In genomic region chr6:44059359-44060342, GRCh38 we compare ENCODE assay signal across 1 cellular context.
TF ChIP-seq lines count a peak whose summit lies in the region.

No MANE protein-coding gene starts in this region.

TF ChIP-seq in GM23338, 12 proteins besides CTCF, POLR2A, EP300 and RAD21 (continued from another document):
- TF ChIP-seq, protein P1, sequence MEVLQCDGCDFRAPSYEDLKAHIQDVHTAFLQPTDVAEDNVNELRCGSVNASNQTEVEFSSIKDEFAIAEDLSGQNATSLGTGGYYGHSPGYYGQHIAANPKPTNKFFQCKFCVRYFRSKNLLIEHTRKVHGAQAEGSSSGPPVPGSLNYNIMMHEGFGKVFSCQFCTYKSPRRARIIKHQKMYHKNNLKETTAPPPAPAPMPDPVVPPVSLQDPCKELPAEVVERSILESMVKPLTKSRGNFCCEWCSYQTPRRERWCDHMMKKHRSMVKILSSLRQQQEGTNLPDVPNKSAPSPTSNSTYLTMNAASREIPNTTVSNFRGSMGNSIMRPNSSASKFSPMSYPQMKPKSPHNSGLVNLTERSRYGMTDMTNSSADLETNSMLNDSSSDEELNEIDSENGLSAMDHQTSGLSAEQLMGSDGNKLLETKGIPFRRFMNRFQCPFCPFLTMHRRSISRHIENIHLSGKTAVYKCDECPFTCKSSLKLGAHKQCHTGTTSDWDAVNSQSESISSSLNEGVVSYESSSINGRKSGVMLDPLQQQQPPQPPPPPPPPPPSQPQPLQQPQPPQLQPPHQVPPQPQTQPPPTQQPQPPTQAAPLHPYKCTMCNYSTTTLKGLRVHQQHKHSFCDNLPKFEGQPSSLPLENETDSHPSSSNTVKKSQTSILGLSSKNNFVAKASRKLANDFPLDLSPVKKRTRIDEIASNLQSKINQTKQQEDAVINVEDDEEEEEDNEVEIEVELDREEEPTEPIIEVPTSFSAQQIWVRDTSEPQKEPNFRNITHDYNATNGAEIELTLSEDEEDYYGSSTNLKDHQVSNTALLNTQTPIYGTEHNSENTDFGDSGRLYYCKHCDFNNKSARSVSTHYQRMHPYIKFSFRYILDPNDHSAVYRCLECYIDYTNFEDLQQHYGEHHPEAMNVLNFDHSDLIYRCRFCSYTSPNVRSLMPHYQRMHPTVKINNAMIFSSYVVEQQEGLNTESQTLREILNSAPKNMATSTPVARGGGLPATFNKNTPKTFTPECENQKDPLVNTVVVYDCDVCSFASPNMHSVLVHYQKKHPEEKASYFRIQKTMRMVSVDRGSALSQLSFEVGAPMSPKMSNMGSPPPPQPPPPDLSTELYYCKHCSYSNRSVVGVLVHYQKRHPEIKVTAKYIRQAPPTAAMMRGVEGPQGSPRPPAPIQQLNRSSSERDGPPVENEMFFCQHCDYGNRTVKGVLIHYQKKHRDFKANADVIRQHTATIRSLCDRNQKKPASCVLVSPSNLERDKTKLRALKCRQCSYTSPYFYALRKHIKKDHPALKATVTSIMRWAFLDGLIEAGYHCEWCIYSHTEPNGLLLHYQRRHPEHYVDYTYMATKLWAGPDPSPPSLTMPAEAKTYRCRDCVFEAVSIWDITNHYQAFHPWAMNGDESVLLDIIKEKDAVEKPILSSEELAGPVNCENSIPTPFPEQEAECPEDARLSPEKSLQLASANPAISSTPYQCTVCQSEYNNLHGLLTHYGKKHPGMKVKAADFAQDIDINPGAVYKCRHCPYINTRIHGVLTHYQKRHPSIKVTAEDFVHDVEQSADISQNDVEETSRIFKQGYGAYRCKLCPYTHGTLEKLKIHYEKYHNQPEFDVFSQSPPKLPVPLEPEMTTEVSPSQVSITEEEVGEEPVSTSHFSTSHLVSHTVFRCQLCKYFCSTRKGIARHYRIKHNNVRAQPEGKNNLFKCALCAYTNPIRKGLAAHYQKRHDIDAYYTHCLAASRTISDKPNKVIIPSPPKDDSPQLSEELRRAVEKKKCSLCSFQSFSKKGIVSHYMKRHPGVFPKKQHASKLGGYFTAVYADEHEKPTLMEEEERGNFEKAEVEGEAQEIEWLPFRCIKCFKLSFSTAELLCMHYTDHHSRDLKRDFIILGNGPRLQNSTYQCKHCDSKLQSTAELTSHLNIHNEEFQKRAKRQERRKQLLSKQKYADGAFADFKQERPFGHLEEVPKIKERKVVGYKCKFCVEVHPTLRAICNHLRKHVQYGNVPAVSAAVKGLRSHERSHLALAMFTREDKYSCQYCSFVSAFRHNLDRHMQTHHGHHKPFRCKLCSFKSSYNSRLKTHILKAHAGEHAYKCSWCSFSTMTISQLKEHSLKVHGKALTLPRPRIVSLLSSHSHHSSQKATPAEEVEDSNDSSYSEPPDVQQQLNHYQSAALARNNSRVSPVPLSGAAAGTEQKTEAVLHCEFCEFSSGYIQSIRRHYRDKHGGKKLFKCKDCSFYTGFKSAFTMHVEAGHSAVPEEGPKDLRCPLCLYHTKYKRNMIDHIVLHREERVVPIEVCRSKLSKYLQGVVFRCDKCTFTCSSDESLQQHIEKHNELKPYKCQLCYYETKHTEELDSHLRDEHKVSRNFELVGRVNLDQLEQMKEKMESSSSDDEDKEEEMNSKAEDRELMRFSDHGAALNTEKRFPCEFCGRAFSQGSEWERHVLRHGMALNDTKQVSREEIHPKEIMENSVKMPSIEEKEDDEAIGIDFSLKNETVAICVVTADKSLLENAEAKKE (CRISPR knock-in tag; IDR thresholded peaks at IDR 0.05) = no peak
- no peak for TF ChIP-seq EZH2phosphoT487 (IDR thresholded peaks at IDR 0.05; ENCODE audit: unreplicated experiment)
- no peak for TF ChIP-seq JUNB (IDR thresholded peaks at IDR 0.05; ENCODE audit: unreplicated experiment)
- no peak for TF ChIP-seq STAT1 (IDR thresholded peaks at IDR 0.05; ENCODE audit: unreplicated experiment)
- no peak for TF ChIP-seq EZH2 (IDR thresholded peaks at IDR 0.05; ENCODE audit: low read depth, unreplicated experiment)
- no peak for TF ChIP-seq ZNF331 (CRISPR knock-in tag; IDR thresholded peaks at IDR 0.05; ENCODE audit: low read depth)
- no peak for TF ChIP-seq ZNF114 (CRISPR knock-in tag; IDR thresholded peaks at IDR 0.05)
- TF ChIP-seq NANOG (IDR thresholded peaks at IDR 0.05; ENCODE audit: borderline replicate concordance) = no peak
